In the genomic region with DNA sequence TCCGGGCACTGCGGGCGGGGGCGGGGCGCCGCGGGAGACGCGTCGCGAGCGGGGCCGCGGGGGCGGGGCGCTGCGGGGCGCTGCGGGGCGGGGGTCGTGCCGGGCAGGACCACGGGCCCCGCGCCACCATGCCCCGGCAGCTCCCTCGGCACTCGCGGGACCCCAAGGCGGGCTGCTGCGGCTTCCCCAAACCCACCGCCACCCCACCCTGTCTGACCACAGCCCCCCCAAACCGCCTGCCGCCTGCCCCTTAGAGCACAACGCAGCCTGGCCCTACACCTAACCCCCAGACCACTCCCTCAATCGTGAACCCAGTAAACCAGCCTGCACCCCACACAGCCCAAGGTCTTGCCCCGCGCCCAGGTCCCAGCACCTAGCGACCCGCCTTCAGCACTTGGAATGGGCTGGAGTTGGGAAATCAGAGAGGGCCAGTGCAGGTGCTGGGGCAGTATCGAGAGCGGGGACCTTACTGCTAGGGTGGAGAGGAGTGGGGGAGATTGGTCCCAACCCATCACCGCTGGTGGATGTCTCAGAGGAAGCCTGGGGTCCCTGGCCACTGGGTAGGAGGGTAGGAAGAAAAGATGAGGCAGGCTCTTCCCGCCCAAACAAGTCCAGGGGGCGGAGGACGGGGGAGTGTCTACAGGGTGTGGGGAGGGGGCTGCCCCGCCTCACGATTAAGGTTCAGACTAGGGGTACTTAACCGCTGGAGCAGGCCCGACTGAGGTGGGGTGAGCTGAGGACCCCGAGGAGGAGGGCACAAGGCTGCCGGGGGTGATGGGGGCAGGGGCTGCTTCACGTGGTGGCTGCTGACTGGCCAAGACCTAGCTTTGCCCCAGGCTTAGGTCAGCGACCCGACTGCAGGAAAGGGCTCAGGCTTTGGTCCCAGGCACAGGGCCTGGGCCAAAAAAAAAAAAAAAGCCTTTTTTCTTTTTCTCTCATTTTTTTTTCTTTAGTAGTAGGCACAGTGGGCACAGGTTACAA, we compare ENCODE assay signal across 8 cellular contexts. TPM values are rescaled to one million over a fixed set of nuclear protein-coding genes. Genes with fewer than 3 reads are reported as not detected.
DNase-seq lines count a peak whose midpoint lies in the region; ATAC-seq lines count a peak whose summit lies in the region.

No MANE protein-coding gene starts in this region.

- H3K4me3 ChIP-seq in iPS DF 6.9 (ENCODE audit: low read length) (peak overlapping the region; percentile 97; the same call in 1 of the 2 replicates), skeletal muscle satellite cell (ENCODE audit: low read length) (peak overlapping the region; percentile 99)

- H3K9me3 Mint-ChIP-seq in activated naive CD8-positive, alpha-beta T cell treated with anti-CD3 and anti-CD28 coated beads, Interleukin-2, amount 50 U/mL, for 24 hours = no peaks in the 10 kb centered on the region

- H3K27ac Mint-ChIP-seq in activated naive CD8-positive, alpha-beta T cell treated with anti-CD3 and anti-CD28 coated beads, Interleukin-2, amount 50 U/mL, for 24 hours = peak overlapping the region; percentile 95

- DNase-seq in ELF-1 (ENCODE audit: low read depth, low spot score) = peak; percentile 82
- peak; percentile 48 for DNase-seq in activated naive CD8-positive, alpha-beta T cell treated with anti-CD3 and anti-CD28 coated beads, Interleukin-2, amount 50 U/mL, for 24 hours
- no peak for DNase-seq in iPS DF 6.9 (ENCODE audit: low read depth, low spot score)
- DNase-seq in HPDE6-E6E7 (ENCODE audit: extremely low spot score) = no peak

- H3K9me3 ChIP-seq in KOPT-K1 (ENCODE audit: insufficient read depth, low read length, poor library complexity, severe bottlenecking) (no peaks in the 10 kb centered on the region), iPS DF 6.9 (ENCODE audit: control insufficient read depth, insufficient read depth, low read length) (no peaks in the 10 kb centered on the region), skeletal muscle satellite cell (replicated peaks; ENCODE audit: low read length) (no peaks in the 10 kb centered on the region)

- H3K36me3 Mint-ChIP-seq in activated naive CD8-positive, alpha-beta T cell treated with anti-CD3 and anti-CD28 coated beads, Interleukin-2, amount 50 U/mL, for 24 hours (ENCODE audit: low read depth) = peaks cover 23% of the 10 kb centered on the region

- no peak for ATAC-seq in activated naive CD8-positive, alpha-beta T cell treated with anti-CD3 and anti-CD28 coated beads, Interleukin-2, amount 50 U/mL, for 24 hours
- ATAC-seq in GM19463 (IDR thresholded peaks at IDR 0.05; ENCODE audit: unreplicated experiment) (no peak), GM18520 (IDR thresholded peaks at IDR 0.05; ENCODE audit: unreplicated experiment) (no peak)

- peak overlapping the region; percentile 100 for H3K9ac ChIP-seq in skeletal muscle satellite cell (ENCODE audit: low read depth, low read length)

- peak overlapping the region; percentile 88 for H3K4me2 ChIP-seq in skeletal muscle satellite cell (ENCODE audit: low read length)

- peak overlapping the region; percentile 85 for H3K4me3 Mint-ChIP-seq in activated naive CD8-positive, alpha-beta T cell treated with anti-CD3 and anti-CD28 coated beads, Interleukin-2, amount 50 U/mL, for 24 hours

- H3K4me1 ChIP-seq in iPS DF 6.9 (ENCODE audit: control insufficient read depth, insufficient read depth, low read length) (peaks cover 5% of the 10 kb centered on the region), skeletal muscle satellite cell (ENCODE audit: control insufficient read depth, insufficient read depth, low read length) (peaks cover 45% of the 10 kb centered on the region)

- no peaks in the 10 kb centered on the region for H3K27me3 Mint-ChIP-seq in activated naive CD8-positive, alpha-beta T cell treated with anti-CD3 and anti-CD28 coated beads, Interleukin-2, amount 50 U/mL, for 24 hours

- peaks cover 64% of the 10 kb centered on the region for H3K4me1 Mint-ChIP-seq in activated naive CD8-positive, alpha-beta T cell treated with anti-CD3 and anti-CD28 coated beads, Interleukin-2, amount 50 U/mL, for 24 hours

- H3K27me3 ChIP-seq in iPS DF 6.9 (ENCODE audit: control insufficient read depth, insufficient read depth, low read length) = no peaks in the 10 kb centered on the region
- H3K27me3 ChIP-seq in skeletal muscle satellite cell (ENCODE audit: control insufficient read depth, insufficient read depth, low read length) = no peaks in the 10 kb centered on the region

- H3K27ac ChIP-seq in KOPT-K1 (ENCODE audit: low read depth, low read length, poor library complexity, severe bottlenecking) = peak overlapping the region; percentile 91
- H3K27ac ChIP-seq in iPS DF 6.9 (ENCODE audit: low read length) = no peak overlapping the region

- no CpG with 5 or more reads among the region's 55 CpGs for WGBS in iPS DF 6.9 (ENCODE audit: insufficient coverage, insufficient read length)

- H3K36me3 ChIP-seq in KOPT-K1 (ENCODE audit: insufficient read depth, low read length) = peaks cover 27% of the 10 kb centered on the region
- H3K36me3 ChIP-seq in iPS DF 6.9 (ENCODE audit: control insufficient read depth, insufficient read depth, low read length) = no peaks in the 10 kb centered on the region
- H3K36me3 ChIP-seq in skeletal muscle satellite cell (ENCODE audit: insufficient read depth, low read length) = peaks cover 20% of the 10 kb centered on the region

RNA-seq across cellular contexts. Expression of a gene that starts 0.5 kb away (rescaled TPM):
- total RNA-seq in skeletal muscle satellite cell (2012; rRNA removed) = 2.0 and 5.5 TPM in 2 replicates

RNA-seq across cellular contexts. Expression of a gene that starts 11.1 kb away (rescaled TPM):
- total RNA-seq in skeletal muscle satellite cell (2012; rRNA removed) = 12.7 and 28.2 TPM in 2 replicates

RNA-seq across cellular contexts. Expression of a gene that starts 12.9 kb away (rescaled TPM):
- 26.4 and 30.8 TPM in 2 replicates for total RNA-seq in skeletal muscle satellite cell (2012; rRNA removed)

RNA-seq across cellular contexts. Expression of a gene that starts 26.7 kb away (rescaled TPM):
- total RNA-seq in skeletal muscle satellite cell (2012; rRNA removed) = 5.5 and 6.1 TPM in 2 replicates

RNA-seq across cellular contexts. Expression of a gene that starts 39.4 kb away (rescaled TPM):
- under 0.01 TPM in 2 replicates for total RNA-seq in skeletal muscle satellite cell (2012; rRNA removed)

Comparison
In these comparisons a context has a peak if more than half of its experiments do, and no peak if none do; other contexts are left out.
1. DNase-seq: peak in ELF-1 (single experiment) and activated naive CD8-positive, alpha-beta T cell treated with anti-CD3 and anti-CD28 coated beads, Interleukin-2, amount 50 U/mL, for 24 hours (single experiment); none in iPS DF 6.9 (single experiment) and HPDE6-E6E7 (single experiment).